Comparison of ENCODE assay signal across 8 cellular contexts in the genomic region with DNA sequence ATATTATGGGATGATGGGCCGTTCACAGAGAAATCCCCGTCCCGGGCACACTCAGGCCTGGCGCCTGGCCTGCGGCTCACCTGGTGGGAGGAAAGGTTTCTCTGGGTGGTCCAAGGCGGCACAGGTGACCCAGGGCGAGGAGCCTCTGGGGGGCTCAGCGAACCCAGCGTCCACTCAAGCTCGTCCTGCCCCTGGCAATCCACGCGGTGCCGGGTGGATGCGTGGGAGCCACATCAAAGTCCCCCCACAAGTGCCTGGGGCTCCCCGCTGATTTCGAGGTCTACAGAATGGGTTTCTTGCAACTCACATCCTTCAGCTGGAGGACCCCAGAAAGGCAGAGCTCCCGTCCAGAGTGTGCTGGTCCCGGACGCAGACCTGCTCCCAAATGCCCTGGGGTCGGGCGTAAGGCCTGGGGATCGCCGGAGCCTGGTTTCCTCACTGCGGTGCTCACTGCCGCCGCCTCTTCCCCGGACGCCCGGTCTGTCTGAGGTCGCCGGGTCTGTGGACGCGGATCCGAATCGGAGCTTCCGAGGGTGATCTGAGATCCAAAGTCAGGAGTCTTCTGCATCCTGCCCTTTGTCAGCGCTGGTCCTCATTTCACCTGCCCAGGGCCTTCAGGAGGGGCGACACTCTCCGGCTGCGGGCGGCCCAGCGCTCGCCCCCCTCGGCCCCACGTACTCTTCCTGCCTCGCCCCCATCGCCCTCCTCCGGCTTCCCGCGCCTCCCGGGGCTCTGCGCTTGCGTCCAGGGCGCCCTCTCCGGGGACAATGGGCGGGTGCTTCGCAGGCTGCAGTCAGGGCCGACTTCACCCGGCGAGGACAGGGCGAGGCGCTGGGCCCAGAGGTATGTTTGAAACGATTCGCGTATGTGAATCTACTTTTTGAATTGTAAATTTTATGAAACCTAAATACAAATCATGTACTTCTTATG. TPM values are rescaled to one million over a fixed set of nuclear protein-coding genes. Genes with fewer than 3 reads are reported as not detected.
A peak's percentile ranks its signal among the peaks of the same experiment; 100 is the strongest.
DNase-seq lines count a peak whose midpoint lies in the region; ATAC-seq and TF ChIP-seq lines count a peak whose summit lies in the region.

No MANE protein-coding gene starts in this region.

- no peaks in the 10 kb centered on the region; the same call in 2 of the 3 replicates for H3K4me1 Mint-ChIP-seq in GM23338

- DNase-seq in EH (ENCODE audit: low read depth): peak; percentile 43
- peak; percentile 89 for DNase-seq in GM23338 (ENCODE audit: low spot score)
- DNase-seq in T follicular helper cell (ENCODE audit: low read depth): peak; percentile 39
- DNase-seq in adipocyte (ENCODE audit: low read depth): no peak
- peak; percentile 32 to 62 for DNase-seq in stimulated activated CD4-positive, alpha-beta T cell treated with anti-CD3 and anti-CD28 coated beads, Interleukin-12 subunit alpha, Interleukin-12 subunit beta, amount 100 ng/mL, for 24 hours (ENCODE audit: low read depth in 2 of 2)
- DNase-seq in NCI-H128 (lab: John Stamatoyannopoulos, UW; ENCODE audit: unreplicated experiment): no peak
- no peak for DNase-seq in NCI-H1694 treated with DMSO at 0.1 percent for 48 hours (lab: John Stamatoyannopoulos, UW)

- H3K4me3 Mint-ChIP-seq in GM23338: peak overlapping the region; percentile 64

- H3K4me2 ChIP-seq in GM23338: peak overlapping the region; percentile 70

- no peaks in the 10 kb centered on the region for H3K36me3 Mint-ChIP-seq in GM23338 (ENCODE audit: low read depth)

- H3F3A ChIP-seq in GM23338 (replicated peaks; ENCODE audit: low read depth): peaks cover 6% of the 10 kb centered on the region

- H3K27ac ChIP-seq in GM23338 (ENCODE audit: low read depth): no peak overlapping the region

- peak; percentile 21 to 46; a peak in 2 of 4 replicates for TF ChIP-seq CTCF in GM23338 (conservative IDR thresholded peaks at IDR 0.05; ENCODE audit: low read depth in 2 of 2)

- no peaks in the 10 kb centered on the region for H4K20me1 ChIP-seq in GM23338 (replicated peaks; ENCODE audit: insufficient read depth)

- H3K4me1 ChIP-seq in GM23338 (ENCODE audit: insufficient read depth): peaks cover 11% of the 10 kb centered on the region
- H3K4me1 ChIP-seq in adipocyte (ENCODE audit: control insufficient read depth, insufficient read depth, low read length): peaks cover 10% of the 10 kb centered on the region

- ATAC-seq in GM23338: peak; percentile 96

- H3K4me3 ChIP-seq in GM23338 (peak overlapping the region; percentile 56), adipocyte (ENCODE audit: low read length) (peak overlapping the region; percentile 68), iPS-18c (ENCODE audit: insufficient read depth, low read depth, low read length) (peak overlapping the region; percentile 51)

- H3K27ac Mint-ChIP-seq in GM23338: no peak overlapping the region

- H3K27me3 ChIP-seq in GM23338 (ENCODE audit: insufficient read depth) (no peaks in the 10 kb centered on the region), adipocyte (replicated peaks; ENCODE audit: control insufficient read depth, insufficient read depth, low read length) (no peaks in the 10 kb centered on the region)

- peak overlapping the region; percentile 94 for H2AFZ ChIP-seq in GM23338

- no peaks in the 10 kb centered on the region for H3K9me3 Mint-ChIP-seq in GM23338

- 0 out of 2 replicates have a peak, but pooled peaks cover 4% of the 10 kb centered on the region for H3K9me2 ChIP-seq in GM23338 (ENCODE audit: insufficient read depth)

- no peaks in the 10 kb centered on the region for H3K79me2 ChIP-seq in GM23338 (replicated peaks; ENCODE audit: insufficient read depth)

- H3K27me3 Mint-ChIP-seq in GM23338 (ENCODE audit: insufficient read depth, low read depth, poor library complexity): peaks cover 13% of the 10 kb centered on the region

- H3K9me3 ChIP-seq in adipocyte (ENCODE audit: control insufficient read depth, low read length): no peaks in the 10 kb centered on the region
- H3K9me3 ChIP-seq in iPS-18c (ENCODE audit: control insufficient read depth, insufficient read depth, low read length): peaks cover 3% of the 10 kb centered on the region

- peak overlapping the region; percentile 7 for H3K9ac ChIP-seq in adipocyte (ENCODE audit: low read length)

- H3K36me3 ChIP-seq in GM23338 (ENCODE audit: insufficient read depth) (no peaks in the 10 kb centered on the region), adipocyte (ENCODE audit: control insufficient read depth, insufficient read depth, low read length, severe bottlenecking) (no peaks in the 10 kb centered on the region)

TF ChIP-seq in GM23338, 12 proteins besides CTCF, POLR2A, EP300 and RAD21:
- no peak for TF ChIP-seq EZH2phosphoT487 (IDR thresholded peaks at IDR 0.05; ENCODE audit: unreplicated experiment)
- peak; percentile 49; the same call in 1 of the 2 replicates for TF ChIP-seq POLR2AphosphoS5 (IDR thresholded peaks at IDR 0.05; ENCODE audit: low read depth)

RNA-seq across cellular contexts. Expression of gene RUFY1, which starts 20.0 kb away (rescaled TPM):
- total RNA-seq in GM23338 (2014; rRNA removed; shearing (Covaris generic)): 25.0 and 31.6 TPM in 2 replicates
- 22.7 and 25.3 TPM in 2 replicates for polyA plus RNA-seq in GM23338 (2016; fragmentation: Nextera tagmentation; extraction: Ambion mirVana)

Comparison
In these comparisons a context has a peak if more than half of its experiments do, and no peak if none do; other contexts are left out.
1. DNase-seq: peak in EH (single experiment), GM23338 (single experiment), T follicular helper cell (single experiment) and stimulated activated CD4-positive, alpha-beta T cell treated with anti-CD3 and anti-CD28 coated beads, Interleukin-12 subunit alpha, Interleukin-12 subunit beta, amount 100 ng/mL, for 24 hours (2 of 2); none in adipocyte (single experiment), NCI-H128 (single experiment) and NCI-H1694 treated with DMSO at 0.1 percent for 48 hours (single experiment).
2. Peak in every context shown above with its lines, with median percentiles within 50 percentile points of each other: H3K4me3 ChIP-seq.